In the genomic region with DNA sequence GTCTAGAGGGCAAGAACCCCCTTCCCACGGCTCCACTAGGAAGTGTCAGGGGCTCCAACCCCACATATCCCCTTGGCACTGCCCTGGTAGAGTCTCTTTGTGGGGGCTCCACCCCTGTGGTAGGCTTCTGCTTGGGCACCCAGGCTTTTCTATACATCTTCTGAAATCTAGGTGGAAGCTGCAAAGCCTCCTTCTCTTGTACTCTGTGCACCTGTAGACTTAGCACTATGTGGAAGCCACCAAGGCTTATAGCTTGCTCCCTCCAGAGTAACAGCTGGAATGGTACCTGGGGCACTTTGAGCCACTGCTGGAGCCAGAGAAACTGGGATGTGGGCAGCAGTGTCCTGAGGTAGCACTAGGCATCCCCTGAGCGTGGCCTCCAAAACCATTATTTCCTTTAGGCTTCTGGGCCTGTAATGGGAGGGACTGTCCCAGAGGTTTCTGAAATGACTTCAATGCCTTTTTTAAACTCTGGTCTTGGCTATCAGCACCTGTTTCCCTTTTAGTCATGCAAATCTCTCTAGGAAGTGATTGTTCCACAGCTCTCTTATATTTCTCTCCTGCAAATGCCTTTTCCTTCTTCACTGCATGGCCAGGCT, we compare ENCODE assay signal across 12 cellular contexts.
DNase-seq lines count a peak whose midpoint lies in the region; ATAC-seq and TF ChIP-seq lines count a peak whose summit lies in the region.
"Had no signal": no experiment of that assay in that cellular context is flagged by ENCODE, and none has a peak within 500 bp of the region (broad histone marks: within the 10 kb centered on the region; RNA-seq: fewer than 3 reads in every experiment).

No MANE protein-coding gene starts in this region.

- no peak for TF ChIP-seq POLR2A in gastrocnemius medialis (IDR thresholded peaks at IDR 0.05)

- CTCF ChIA-PET in activated CD4-positive, alpha-beta memory T cell treated with anti-CD3 and anti-CD28 coated beads for 36 hours (lab: Charles Lee): interaction anchor here (1.0 to 1.7 kb wide), 2 partner anchors 63 to 66 kb away, joined by 5 to 6 read pairs; no protein-coding TSS in a partner anchor
- CTCF ChIA-PET in activated CD4-positive, alpha-beta memory T cell treated with anti-CD3 and anti-CD28 coated beads, Interleukin-2, amount 10 ng/mL, durations not matched to agents 7 days and 5 days (lab: Charles Lee): no interaction called here
- CTCF ChIA-PET in A673 (lab: Charles Lee): no interaction called here

- peak overlapping the region; percentile 34 for H3K27ac Mint-ChIP-seq in activated CD4-positive, alpha-beta memory T cell treated with anti-CD3 and anti-CD28 coated beads for 36 hours
- no peak overlapping the region for H3K27ac Mint-ChIP-seq in activated CD4-positive, alpha-beta memory T cell treated with anti-CD3 and anti-CD28 coated beads, Interleukin-2, amount 10 ng/mL, durations not matched to agents 7 days and 5 days
- H3K27ac Mint-ChIP-seq: activated CD8-positive, alpha-beta memory T cell treated with anti-CD3 and anti-CD28 coated beads, Interleukin-2, amount 10 ng/mL, durations not matched to agents 7 days and 5 days had no signal

- H3K36me3 ChIP-seq in gastrocnemius medialis (no peaks in the 10 kb centered on the region), A673 (ENCODE audit: insufficient read depth, low read length, poor library complexity, severe bottlenecking) (peaks cover 17% of the 10 kb centered on the region)
- no peaks in the 10 kb centered on the region for H3K36me3 ChIP-seq in effector memory CD4-positive, alpha-beta T cell (ENCODE audit: control insufficient read depth, insufficient read depth, low read length)

- H3K9me3 Mint-ChIP-seq in activated CD4-positive, alpha-beta memory T cell treated with anti-CD3 and anti-CD28 coated beads for 36 hours: peaks cover 2% of the 10 kb centered on the region
- H3K9me3 Mint-ChIP-seq in activated CD4-positive, alpha-beta memory T cell treated with anti-CD3 and anti-CD28 coated beads, Interleukin-2, amount 10 ng/mL, durations not matched to agents 7 days and 5 days: no peaks in the 10 kb centered on the region

- H3K9me3 ChIP-seq in gastrocnemius medialis: no peaks in the 10 kb centered on the region
- H3K9me3 ChIP-seq in effector memory CD4-positive, alpha-beta T cell (ENCODE audit: control insufficient read depth, low read length): no peaks in the 10 kb centered on the region
- no peaks in the 10 kb centered on the region for H3K9me3 ChIP-seq in A673 (ENCODE audit: low read depth, low read length, poor library complexity, severe bottlenecking)

- no TSS peak for BruUV-seq in A673 (replicated peaks; lab: Mats Ljungman, UMichigan)

- POLR2A ChIA-PET in activated CD4-positive, alpha-beta memory T cell treated with anti-CD3 and anti-CD28 coated beads for 36 hours (lab: Charles Lee): interaction anchor here (1.0 to 1.6 kb wide), 4 partner anchors 10 to 78 kb away, joined by 3 to 5 read pairs (median 4); no protein-coding TSS in a partner anchor
- POLR2A ChIA-PET in activated CD4-positive, alpha-beta memory T cell treated with anti-CD3 and anti-CD28 coated beads, Interleukin-2, amount 10 ng/mL, durations not matched to agents 7 days and 5 days (lab: Charles Lee): interaction anchor here (0.7 to 1.5 kb wide), 2 partner anchors 10 to 21 kb away, joined by 3 to 4 read pairs; no protein-coding TSS in a partner anchor
- POLR2A ChIA-PET in A673 (lab: Charles Lee; ENCODE audit: low non-redundant PET): no interaction called here

- no peak for TF ChIP-seq CTCF in gastrocnemius medialis (IDR thresholded peaks at IDR 0.05 in 4 of 5, conservative IDR thresholded peaks at IDR 0.05 in 1 of 5)
- TF ChIP-seq CTCF in A673 (conservative IDR thresholded peaks at IDR 0.05; ENCODE audit: low read depth, low read length): no peak

- intact Hi-C loops in activated CD4-positive, alpha-beta memory T cell treated with anti-CD3 and anti-CD28 coated beads for 36 hours (cut with micrococcal nuclease): loop anchor here (1.0 to 2.0 kb wide), 6 partner anchors 9 to 87 kb away; no protein-coding TSS in a partner anchor
- intact Hi-C loops in gastrocnemius medialis (cut with DNase I; ENCODE audit: low total_unique reads) (no loop called here), A673 (cut with micrococcal nuclease; ENCODE audit: unreplicated experiment) (no loop called here)

- H3K27me3 ChIP-seq in gastrocnemius medialis: no peaks in the 10 kb centered on the region
- H3K27me3 ChIP-seq in effector memory CD4-positive, alpha-beta T cell (replicated peaks; ENCODE audit: control insufficient read depth, insufficient read depth, low read length, poor library complexity, severe bottlenecking): no peaks in the 10 kb centered on the region
- no peaks in the 10 kb centered on the region for H3K27me3 ChIP-seq in A673 (replicated peaks; ENCODE audit: insufficient read depth, low read depth, low read length, poor library complexity)

- H3K4me3 Mint-ChIP-seq in activated CD4-positive, alpha-beta memory T cell treated with anti-CD3 and anti-CD28 coated beads for 36 hours: no peak overlapping the region
- no peak overlapping the region for H3K4me3 Mint-ChIP-seq in activated CD4-positive, alpha-beta memory T cell treated with anti-CD3 and anti-CD28 coated beads, Interleukin-2, amount 10 ng/mL, durations not matched to agents 7 days and 5 days
- H3K4me3 Mint-ChIP-seq: activated CD8-positive, alpha-beta memory T cell treated with anti-CD3 and anti-CD28 coated beads, Interleukin-2, amount 10 ng/mL, durations not matched to agents 7 days and 5 days had no signal

- H3K4me1 ChIP-seq in gastrocnemius medialis (peaks cover 0 to 6% of the 10 kb centered on the region in 2 donors), A673 (ENCODE audit: insufficient read depth, low read length, poor library complexity, severe bottlenecking) (no peaks in the 10 kb centered on the region)
- no peaks in the 10 kb centered on the region for H3K4me1 ChIP-seq in effector memory CD4-positive, alpha-beta T cell (ENCODE audit: control insufficient read depth, insufficient read depth, low read length, poor library complexity, severe bottlenecking)

- no peak overlapping the region for H3K27ac ChIP-seq in gastrocnemius medialis
- no peak overlapping the region for H3K27ac ChIP-seq in effector memory CD4-positive, alpha-beta T cell (ENCODE audit: insufficient read depth, low read length, poor library complexity, severe bottlenecking)
- H3K27ac ChIP-seq in A673 (ENCODE audit: low read depth, low read length, poor library complexity, severe bottlenecking): no peak overlapping the region

- H3K36me3 Mint-ChIP-seq in activated CD4-positive, alpha-beta memory T cell treated with anti-CD3 and anti-CD28 coated beads for 36 hours: peaks cover 39% of the 10 kb centered on the region
- peaks cover 68% of the 10 kb centered on the region for H3K36me3 Mint-ChIP-seq in activated CD4-positive, alpha-beta memory T cell treated with anti-CD3 and anti-CD28 coated beads, Interleukin-2, amount 10 ng/mL, durations not matched to agents 7 days and 5 days (ENCODE audit: low read depth)

- in situ Hi-C loops in gastrocnemius medialis (cut with MboI; ENCODE audit: low sequenced_read_pairs in 4 of 4): no loop called here

- H3K4me3 ChIP-seq in gastrocnemius medialis: no peak overlapping the region
- H3K4me3 ChIP-seq in effector memory CD4-positive, alpha-beta T cell (ENCODE audit: insufficient read depth, low read depth, low read length, poor library complexity, severe bottlenecking): no peak overlapping the region
- H3K4me3 ChIP-seq in A673 (ENCODE audit: low read depth, low read length, poor library complexity, severe bottlenecking): no peak overlapping the region

- H3K27me3 Mint-ChIP-seq in activated CD4-positive, alpha-beta memory T cell treated with anti-CD3 and anti-CD28 coated beads for 36 hours: no peaks in the 10 kb centered on the region
- no peaks in the 10 kb centered on the region for H3K27me3 Mint-ChIP-seq in activated CD4-positive, alpha-beta memory T cell treated with anti-CD3 and anti-CD28 coated beads, Interleukin-2, amount 10 ng/mL, durations not matched to agents 7 days and 5 days

- peaks cover 19% of the 10 kb centered on the region for H3K4me1 Mint-ChIP-seq in activated CD4-positive, alpha-beta memory T cell treated with anti-CD3 and anti-CD28 coated beads for 36 hours (ENCODE audit: low read depth)
- peaks cover 10% of the 10 kb centered on the region for H3K4me1 Mint-ChIP-seq in activated CD4-positive, alpha-beta memory T cell treated with anti-CD3 and anti-CD28 coated beads, Interleukin-2, amount 10 ng/mL, durations not matched to agents 7 days and 5 days

- ATAC-seq in GM21528 (IDR thresholded peaks at IDR 0.05; ENCODE audit: low FRiP score, unreplicated experiment) (peak; percentile 65), HG03159 (IDR thresholded peaks at IDR 0.05; ENCODE audit: unreplicated experiment) (peak; percentile 87), gastrocnemius medialis (peak; percentile 41 to 70)
- ATAC-seq: activated CD8-positive, alpha-beta memory T cell treated with anti-CD3 and anti-CD28 coated beads, Interleukin-2, amount 10 ng/mL, durations not matched to agents 7 days and 5 days had no signal

- peak; percentile 55 for DNase-seq in activated CD4-positive, alpha-beta memory T cell treated with anti-CD3 and anti-CD28 coated beads for 36 hours
- no peak for DNase-seq in activated CD4-positive, alpha-beta memory T cell treated with anti-CD3 and anti-CD28 coated beads, Interleukin-2, amount 10 ng/mL, durations not matched to agents 7 days and 5 days
- DNase-seq in gastrocnemius medialis: no peak
- DNase-seq in hepatic stellate cell (ENCODE audit: low spot score): no peak
- no peak for DNase-seq in effector memory CD4-positive, alpha-beta T cell
- no peak for DNase-seq in A673 (ENCODE audit: low spot score)
- DNase-seq: ACHN; activated CD8-positive, alpha-beta memory T cell treated with anti-CD3 and anti-CD28 coated beads, Interleukin-2, amount 10 ng/mL, durations not matched to agents 7 days and 5 days; NCI-H1694 treated with DMSO at 0.1 percent for 48 hours; SHP77 treated with DMSO at 0.1 percent for 48 hours had no signal
